Comparison of ENCODE assay signal across 32 cellular contexts in genomic region chr13:20989883-20990282, GRCh38.
A peak's percentile ranks its signal among the peaks of the same experiment; 100 is the strongest.
DNase-seq lines count a peak whose midpoint lies in the region; ATAC-seq and TF ChIP-seq lines count a peak whose summit lies in the region.
"Had no signal": no experiment of that assay in that cellular context is flagged by ENCODE, and none has a peak within 500 bp of the region (broad histone marks: within the 10 kb centered on the region; RNA-seq: fewer than 3 reads in every experiment).

No MANE protein-coding gene starts in this region.

- H2AFZ ChIP-seq in osteoblast (ENCODE audit: low read length), result no peak overlapping the region
- H2AFZ ChIP-seq: PC-9 had no signal

- H3K36me3 ChIP-seq in cardiac muscle cell, result peaks cover 14% of the 10 kb centered on the region
- peaks cover 65% of the 10 kb centered on the region for H3K36me3 ChIP-seq in osteoblast (ENCODE audit: insufficient read depth, low read length)

- peaks cover 87% of the 10 kb centered on the region for H3K79me2 ChIP-seq in osteoblast (ENCODE audit: insufficient read depth, low read length)

- intact Hi-C loops in left cardiac atrium (cut with DNase I), result no loop called here

- TF ChIP-seq CTCF in cardiac muscle cell (IDR thresholded peaks at IDR 0.05; ENCODE audit: low read depth, low read length), result no peak
- no peak for TF ChIP-seq CTCF in osteoblast (IDR thresholded peaks at IDR 0.05; ENCODE audit: extremely low read depth, low read depth, low read length)

- DNase-seq in cardiac muscle cell (ENCODE audit: low read depth in 1 of 2, low spot score in 1 of 2) (no peak), left cardiac atrium (no peak), foreskin melanocyte (peak; percentile 29), osteoblast (ENCODE audit: insufficient read length, low spot score, missing footprints) (no peak), NCI-H526 treated with DMSO at 0.1 percent for 48 hours (lab: John Stamatoyannopoulos, UW) (no peak), superior temporal gyrus (ENCODE audit: extremely low spot score) (no peak)
- no peak for DNase-seq in activated naive CD4-positive, alpha-beta T cell treated with anti-CD3 and anti-CD28 coated beads, Interleukin-2, amount 50 U/mL, for 16 hours
- no peak for DNase-seq in stimulated activated CD4-positive, alpha-beta T cell treated with anti-CD3 and anti-CD28 coated beads, Interleukin-4, amount 100 ng/mL, for 24 hours
- DNase-seq: activated CD4-positive, alpha-beta T cell treated with anti-CD3 and anti-CD28 coated beads, Interleukin-2, amount 10 ng/mL, durations not matched to agents 7 days and 5 days; activated naive CD4-positive, alpha-beta T cell treated with Interleukin-2 at 50 U/mL for 16 hours; activated T-cell treated with anti-CD3 and anti-CD28 coated beads, Interleukin-2, amount 50 U/mL, for 72 hours; CD8-positive, alpha-beta T cell; DMS153; effector memory CD4-positive, alpha-beta T cell; erythroblast; foreskin fibroblast; H7; naive thymus-derived CD4-positive, alpha-beta T cell; NCI-H1092; NCI-H187; NCI-H2171 treated with DMSO at 0.1 percent for 48 hours; NCI-H510A treated with DMSO at 0.1 percent for 48 hours; PC-9; right cardiac atrium; SHP77; stimulated activated CD4-positive, alpha-beta T cell treated with anti-CD3 and anti-CD28 coated beads, Interleukin-4, amount 100 ng/mL, for 4 hours; SW 1271; T-helper 9 cell; WERI-Rb-1 had no signal

- H3K4me2 ChIP-seq in osteoblast (ENCODE audit: insufficient read depth, low read length), result no peak overlapping the region
- H3K4me2 ChIP-seq: PC-9 had no signal

- H4K20me1 ChIP-seq in osteoblast (ENCODE audit: insufficient read depth, low read length), result peaks cover 31% of the 10 kb centered on the region

- no peak for ATAC-seq in left cardiac atrium
- ATAC-seq: activated T-cell treated with anti-CD3 and anti-CD28 coated beads, Interleukin-2, amount 50 U/mL, for 72 hours; CD8-positive, alpha-beta T cell; naive thymus-derived CD4-positive, alpha-beta T cell; stimulated activated memory B cell treated with anti-CD40 and anti-IgM and Interleukin-4, amounts not matched to agents 10 μg/mL and 1 μg/mL and 100 μg/mL, for 72 hours had no signal

- H3K4me1 ChIP-seq in cardiac muscle cell (ENCODE audit: low read depth), result no peaks in the 10 kb centered on the region
- H3K4me1 ChIP-seq in osteoblast (ENCODE audit: insufficient read depth, low read length), result peaks cover 17% of the 10 kb centered on the region
- H3K4me1 ChIP-seq: adrenal gland had no signal

- H3K9me3 ChIP-seq in cardiac muscle cell (ENCODE audit: low read depth) (no peaks in the 10 kb centered on the region), osteoblast (ENCODE audit: low read depth, low read length) (no peaks in the 10 kb centered on the region)
- H3K9me3 ChIP-seq: adrenal gland, suprapubic skin had no signal

- no peaks in the 10 kb centered on the region for H3K27me3 ChIP-seq in cardiac muscle cell
- H3K27me3 ChIP-seq in osteoblast (ENCODE audit: insufficient read depth, low read length), result no peaks in the 10 kb centered on the region
- H3K27me3 ChIP-seq: adrenal gland, suprapubic skin had no signal

- H3K4me3 ChIP-seq in cardiac muscle cell (no peak overlapping the region), osteoblast (ENCODE audit: insufficient read depth, low read length) (no peak overlapping the region)
- H3K4me3 ChIP-seq: adrenal gland, PC-9, suprapubic skin had no signal

- H3K27ac ChIP-seq in cardiac muscle cell, result peak overlapping the region; percentile 60
- peak overlapping the region; percentile 11 for H3K27ac ChIP-seq in osteoblast (ENCODE audit: low read depth, low read length)
- H3K27ac ChIP-seq: adrenal gland, PC-9, suprapubic skin, WERI-Rb-1 had no signal
